ENCODE assay signal across 16 cellular contexts in the genomic region with DNA sequence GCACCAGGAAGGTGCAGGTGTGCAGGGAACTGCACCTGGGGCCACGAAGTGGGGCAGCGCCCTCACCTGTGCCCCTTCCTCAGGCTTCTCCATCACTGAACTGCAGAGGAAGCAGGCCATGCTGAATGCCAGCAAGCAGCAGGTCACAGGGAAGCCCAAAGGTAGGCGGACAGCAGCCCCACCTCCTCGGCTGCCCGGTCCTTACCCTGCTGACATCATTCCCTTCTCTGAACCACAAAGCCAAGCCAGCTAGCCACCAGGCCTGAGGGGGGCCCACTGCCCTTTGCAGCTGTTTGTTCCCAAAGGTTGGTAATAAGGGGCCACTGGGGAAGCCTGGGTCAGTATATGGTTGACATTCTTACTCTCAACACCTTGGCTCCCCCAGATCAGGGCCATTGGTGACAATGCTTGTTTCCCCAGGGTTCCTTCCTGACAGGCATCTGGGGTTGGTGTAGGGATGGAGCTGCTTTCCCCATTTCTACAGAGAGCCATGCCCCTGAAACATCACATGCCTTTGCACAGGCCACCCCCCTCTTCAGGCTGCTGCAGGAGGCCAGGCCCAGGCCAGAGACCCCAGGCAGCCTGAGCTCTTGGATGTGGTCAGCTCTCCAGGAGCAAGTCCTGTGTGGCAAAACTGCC.
"Had no signal": no experiment of that assay in that cellular context is flagged by ENCODE, and none has a peak within 500 bp of the region (broad histone marks: within the 10 kb centered on the region; RNA-seq: fewer than 3 reads in every experiment).

No MANE protein-coding gene starts in this region.

- H3K27ac Mint-ChIP-seq: activated naive CD4-positive, alpha-beta T cell treated with anti-CD3 and anti-CD28 coated beads, Interleukin-2, amount 10 ng/mL, durations not matched to agents 7 days and 5 days; natural killer cell had no signal

- H3K27ac ChIP-seq: esophagus squamous epithelium, skin epidermis, transverse colon had no signal

- H3K4me3 ChIP-seq: esophagus squamous epithelium, skin epidermis, transverse colon had no signal

- H3K9me3 Mint-ChIP-seq: activated naive CD4-positive, alpha-beta T cell treated with anti-CD3 and anti-CD28 coated beads, Interleukin-2, amount 10 ng/mL, durations not matched to agents 7 days and 5 days; natural killer cell; stimulated activated naive B cell treated with anti-CD40 and anti-IgM and Interleukin-4, amounts not matched to agents 10 μg/mL and 1 μg/mL and 100 μg/mL, for 72 hours had no signal

- ATAC-seq: activated CD4-positive, CD25-positive, alpha-beta regulatory T cell treated with anti-CD3 and anti-CD28 coated beads, Interleukin-2, amount 50 U/mL, for 24 hours; stimulated activated naive B cell treated with anti-CD40 and anti-IgM and Interleukin-4, amounts not matched to agents 10 μg/mL and 1 μg/mL and 100 μg/mL, for 72 hours had no signal

- H3K9me3 ChIP-seq: esophagus squamous epithelium, transverse colon had no signal

- H3K27me3 ChIP-seq: esophagus squamous epithelium had no signal

- H3K4me3 Mint-ChIP-seq: activated naive CD4-positive, alpha-beta T cell treated with anti-CD3 and anti-CD28 coated beads, Interleukin-2, amount 10 ng/mL, durations not matched to agents 7 days and 5 days; natural killer cell; stimulated activated naive B cell treated with anti-CD40 and anti-IgM and Interleukin-4, amounts not matched to agents 10 μg/mL and 1 μg/mL and 100 μg/mL, for 72 hours had no signal

- FAIRE-seq: astrocyte, bronchial epithelial cell, endometrium had no signal

- DNase-seq: activated CD4-positive, alpha-beta T cell treated with anti-CD3 and anti-CD28 coated beads, Interleukin-2, amount 50 U/mL, for 4 hours; activated naive CD4-positive, alpha-beta T cell treated with anti-CD3 and anti-CD28 coated beads, Interleukin-2, amount 10 ng/mL, durations not matched to agents 7 days and 5 days; activated T-cell treated with anti-CD3 and anti-CD28 coated beads, Interleukin-2, amount 50 U/mL, for 1 hour; esophagus squamous epithelium; glutamatergic neuron; natural killer cell; stimulated activated CD4-positive, alpha-beta T cell treated with anti-CD3 and anti-CD28 coated beads, Interleukin-15, amount 100 ng/mL, for 24 hours; stimulated activated CD4-positive, alpha-beta T cell treated with anti-CD3 and anti-CD28 coated beads, Interleukin-4, amount 100 ng/mL, for 1 hour; stimulated activated naive B cell treated with anti-CD40 and anti-IgM and Interleukin-4, amounts not matched to agents 10 μg/mL and 1 μg/mL and 100 μg/mL, for 72 hours; T-helper 9 cell; transverse colon had no signal
